10 cellular contexts compared by ENCODE assay signal in the genomic region with DNA sequence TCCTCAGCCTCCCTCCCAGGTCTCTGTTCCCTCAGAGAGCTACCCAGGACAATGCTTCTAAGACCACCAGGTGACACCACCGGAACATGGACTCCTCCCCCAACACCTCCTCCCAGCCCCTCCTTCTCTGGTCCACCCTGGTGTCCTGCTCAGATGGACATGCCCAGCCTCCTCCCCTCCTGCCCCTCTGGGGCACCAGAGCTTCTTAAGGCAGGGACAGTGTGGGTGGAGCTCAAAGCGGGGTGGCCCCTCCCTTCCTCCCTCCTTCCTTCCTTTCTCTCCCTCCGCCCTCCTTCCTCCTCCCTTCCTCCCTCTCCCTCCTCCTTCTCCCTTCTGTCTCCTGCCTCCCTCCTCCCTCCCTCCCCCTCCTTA. TPM values are rescaled to one million over a fixed set of nuclear protein-coding genes. Genes with fewer than 3 reads are reported as not detected.
A peak's percentile ranks its signal among the peaks of the same experiment; 100 is the strongest.
DNase-seq lines count a peak whose midpoint lies in the region; ATAC-seq and TF ChIP-seq lines count a peak whose summit lies in the region.
"Had no signal": no experiment of that assay in that cellular context is flagged by ENCODE, and none has a peak within 500 bp of the region (broad histone marks: within the 10 kb centered on the region; RNA-seq: fewer than 3 reads in every experiment).

No MANE protein-coding gene starts in this region.

- in situ Hi-C loops in ACHN (cut with HindIII; ENCODE audit: low pct_ligation_motif_present, low pct_unique_long_range_greater_than_20kb, low sequenced_read_pairs) = no loop called here

- peaks cover 17% of the 10 kb centered on the region for H3K4me1 Mint-ChIP-seq in mesothelial cell of epicardium

- H3K27ac Mint-ChIP-seq in mesothelial cell of epicardium = no peak overlapping the region
- H3K27ac Mint-ChIP-seq: dendritic cell treated with granulocyte-macrophage colony-stimulating factor and Interleukin-4, amounts not matched to agents 40 ng/mL and 50 ng/mL, for 4 days had no signal

- TF ChIP-seq CTCF in mesothelial cell of epicardium (IDR thresholded peaks at IDR 0.05; ENCODE audit: unreplicated experiment) = no peak

- DNase-seq in ACHN (peak; percentile 48), H7 (peak; percentile 80), cerebellum (ENCODE audit: low spot score) (peak; percentile 34), mesothelial cell of epicardium (ENCODE audit: low spot score in 2 of 2, unreplicated experiment in 2 of 2) (no peak), SKM-1 (lab: John Stamatoyannopoulos, UW; ENCODE audit: unreplicated experiment) (no peak), NCI-H2107 treated with DMSO at 0.1 percent for 48 hours (lab: John Stamatoyannopoulos, UW; ENCODE audit: unreplicated experiment) (no peak)
- DNase-seq: SJCRH30 had no signal

- H3K4me3 ChIP-seq in H7 (ENCODE audit: insufficient read depth, low read depth, low read length) = no peak overlapping the region
- H3K4me3 ChIP-seq: SJCRH30 had no signal

- no peaks in the 10 kb centered on the region for H3K36me3 ChIP-seq in H7 (replicated peaks; ENCODE audit: control insufficient read depth, insufficient read depth, low read length)
- H3K36me3 ChIP-seq: SJCRH30 had no signal

- H3K4me3 Mint-ChIP-seq in mesothelial cell of epicardium = peak overlapping the region; percentile 22
- H3K4me3 Mint-ChIP-seq: dendritic cell treated with granulocyte-macrophage colony-stimulating factor and Interleukin-4, amounts not matched to agents 40 ng/mL and 50 ng/mL, for 4 days had no signal

- no peaks in the 10 kb centered on the region for H3K27me3 Mint-ChIP-seq in mesothelial cell of epicardium (ENCODE audit: low read depth)

- H3K27me3 ChIP-seq in H7 (ENCODE audit: control insufficient read depth, insufficient read depth, low read length) = no peaks in the 10 kb centered on the region
- H3K27me3 ChIP-seq: SJCRH30 had no signal

- H3K36me3 Mint-ChIP-seq in mesothelial cell of epicardium = no peaks in the 10 kb centered on the region

- H3K9me3 Mint-ChIP-seq in mesothelial cell of epicardium = no peaks in the 10 kb centered on the region
- H3K9me3 Mint-ChIP-seq: dendritic cell treated with granulocyte-macrophage colony-stimulating factor and Interleukin-4, amounts not matched to agents 40 ng/mL and 50 ng/mL, for 4 days had no signal

- no peak for ATAC-seq in GM18517 (IDR thresholded peaks at IDR 0.05; ENCODE audit: unreplicated experiment)
- ATAC-seq in GM21717 (IDR thresholded peaks at IDR 0.05; ENCODE audit: unreplicated experiment) = no peak

RNA-seq across cellular contexts. Expression of a gene that starts 22.7 kb away (rescaled TPM):
- total RNA-seq in H7 (2014; rRNA removed; shearing (Covaris generic)) = 0.69 and 2.5 TPM in 2 replicates
- 0.36 TPM for total RNA-seq in cerebellum
- total RNA-seq in mesothelial cell of epicardium = 3.4 to 4.0 TPM (median 3.6 TPM) in 3 replicates

RNA-seq across cellular contexts. Expression of a gene that starts 59.1 kb away (rescaled TPM):
- not detected in 2 replicates for total RNA-seq in H7 (2014; rRNA removed; shearing (Covaris generic))
- total RNA-seq in cerebellum (0.54 TPM), mesothelial cell of epicardium (0.07 to 0.16 TPM in 2 of 3 replicates, not detected in the other)

Comparison
In these comparisons a context has a peak if more than half of its experiments do, and no peak if none do; other contexts are left out.
1. DNase-seq: peak in ACHN (single experiment), H7 (single experiment) and cerebellum (single experiment); none in mesothelial cell of epicardium (0 of 2), SKM-1 (single experiment) and NCI-H2107 treated with DMSO at 0.1 percent for 48 hours (single experiment).